In the genomic region with DNA sequence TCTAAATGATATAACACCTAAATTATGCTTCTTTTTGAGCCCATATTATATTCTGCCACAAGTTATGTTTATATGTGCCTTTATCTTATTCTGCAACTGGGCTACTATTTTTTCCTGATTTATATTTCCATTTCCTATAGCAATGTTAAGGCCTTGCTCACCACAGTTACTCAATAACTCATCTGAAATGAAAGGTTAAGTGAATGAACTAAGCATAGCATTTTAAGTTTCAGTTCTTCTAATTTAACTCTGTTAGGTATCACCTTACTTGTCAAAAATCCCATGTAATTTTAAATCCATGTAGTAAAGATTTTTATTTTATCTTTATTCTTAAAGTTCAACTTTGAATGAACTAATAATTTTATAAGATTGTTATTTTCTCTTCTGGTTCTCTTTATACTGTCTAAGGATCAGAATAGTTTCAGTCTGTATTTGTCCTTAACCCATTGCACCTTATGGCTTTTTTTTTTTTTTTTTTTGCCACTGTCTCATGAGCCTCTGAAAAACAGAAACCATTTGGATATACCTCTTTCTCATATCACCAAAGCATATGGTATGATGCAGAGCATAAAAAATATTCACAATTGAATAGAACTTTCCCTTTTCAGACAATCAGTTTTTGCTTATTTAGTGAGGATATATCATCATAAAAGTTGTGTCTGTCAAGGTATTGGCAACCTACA, we compare ENCODE assay signal across 1 cellular context.
TF ChIP-seq lines count a peak whose summit lies in the region.

No MANE protein-coding gene starts in this region.

TF ChIP-seq in GM12878, 131 proteins besides CTCF, POLR2A, EP300 and RAD21 (continued from another document and continues in another):
- TF ChIP-seq, protein P1, sequence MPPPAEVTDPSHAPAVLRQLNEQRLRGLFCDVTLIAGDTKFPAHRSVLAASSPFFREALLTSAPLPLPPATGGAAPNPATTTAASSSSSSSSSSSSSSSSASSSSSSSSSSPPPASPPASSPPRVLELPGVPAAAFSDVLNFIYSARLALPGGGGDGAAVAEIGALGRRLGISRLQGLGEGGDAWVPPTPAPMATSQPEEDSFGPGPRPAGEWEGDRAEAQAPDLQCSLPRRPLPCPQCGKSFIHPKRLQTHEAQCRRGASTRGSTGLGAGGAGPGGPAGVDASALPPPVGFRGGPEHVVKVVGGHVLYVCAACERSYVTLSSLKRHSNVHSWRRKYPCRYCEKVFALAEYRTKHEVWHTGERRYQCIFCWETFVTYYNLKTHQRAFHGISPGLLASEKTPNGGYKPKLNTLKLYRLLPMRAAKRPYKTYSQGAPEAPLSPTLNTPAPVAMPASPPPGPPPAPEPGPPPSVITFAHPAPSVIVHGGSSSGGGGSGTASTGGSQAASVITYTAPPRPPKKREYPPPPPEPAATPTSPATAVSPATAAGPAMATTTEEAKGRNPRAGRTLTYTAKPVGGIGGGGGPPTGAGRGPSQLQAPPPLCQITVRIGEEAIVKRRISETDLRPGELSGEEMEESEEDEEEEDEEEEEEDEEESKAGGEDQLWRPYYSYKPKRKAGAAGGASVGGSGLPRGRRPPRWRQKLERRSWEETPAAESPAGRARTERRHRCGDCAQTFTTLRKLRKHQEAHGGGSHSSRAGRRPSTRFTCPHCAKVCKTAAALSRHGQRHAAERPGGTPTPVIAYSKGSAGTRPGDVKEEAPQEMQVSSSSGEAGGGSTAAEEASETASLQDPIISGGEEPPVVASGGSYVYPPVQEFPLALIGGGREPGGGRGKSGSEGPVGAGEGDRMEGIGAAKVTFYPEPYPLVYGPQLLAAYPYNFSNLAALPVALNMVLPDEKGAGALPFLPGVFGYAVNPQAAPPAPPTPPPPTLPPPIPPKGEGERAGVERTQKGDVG (CRISPR knock-in tag; IDR thresholded peaks at IDR 0.05) = no peak
- TF ChIP-seq JUNB (IDR thresholded peaks at IDR 0.05) = no peak
- TF ChIP-seq TAF1 (IDR thresholded peaks at IDR 0.05; ENCODE audit: borderline replicate concordance, low read depth, low read length) = no peak
- TF ChIP-seq CHD4 (IDR thresholded peaks at IDR 0.05) = no peak
- no peak for TF ChIP-seq GATAD2B (conservative IDR thresholded peaks at IDR 0.05; ENCODE audit: low read depth)
- TF ChIP-seq NBN (IDR thresholded peaks at IDR 0.05) = no peak
- 0 out of 2 replicates have a peak, but pooled peaks have one; percentile 10 for TF ChIP-seq DPF2 (IDR thresholded peaks at IDR 0.05)
- TF ChIP-seq POLR2AphosphoS5 (IDR thresholded peaks at IDR 0.05; ENCODE audit: low read length) = no peak
- TF ChIP-seq RAD51 (IDR thresholded peaks at IDR 0.05) = no peak
- no peak for TF ChIP-seq HCFC1 (IDR thresholded peaks at IDR 0.05; ENCODE audit: low read length)
- peak; percentile 15 to 17; a peak in 2 of 4 replicates for TF ChIP-seq IKZF2 (IDR thresholded peaks at IDR 0.05)
- TF ChIP-seq, protein P2, sequence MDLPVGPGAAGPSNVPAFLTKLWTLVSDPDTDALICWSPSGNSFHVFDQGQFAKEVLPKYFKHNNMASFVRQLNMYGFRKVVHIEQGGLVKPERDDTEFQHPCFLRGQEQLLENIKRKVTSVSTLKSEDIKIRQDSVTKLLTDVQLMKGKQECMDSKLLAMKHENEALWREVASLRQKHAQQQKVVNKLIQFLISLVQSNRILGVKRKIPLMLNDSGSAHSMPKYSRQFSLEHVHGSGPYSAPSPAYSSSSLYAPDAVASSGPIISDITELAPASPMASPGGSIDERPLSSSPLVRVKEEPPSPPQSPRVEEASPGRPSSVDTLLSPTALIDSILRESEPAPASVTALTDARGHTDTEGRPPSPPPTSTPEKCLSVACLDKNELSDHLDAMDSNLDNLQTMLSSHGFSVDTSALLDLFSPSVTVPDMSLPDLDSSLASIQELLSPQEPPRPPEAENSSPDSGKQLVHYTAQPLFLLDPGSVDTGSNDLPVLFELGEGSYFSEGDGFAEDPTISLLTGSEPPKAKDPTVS (IDR thresholded peaks at IDR 0.05; ENCODE audit: low read depth, low read length) = no peak
- TF ChIP-seq PRDM15 (CRISPR knock-in tag; IDR thresholded peaks at IDR 0.05) = no peak
- no peak for TF ChIP-seq CHD2 (IDR thresholded peaks at IDR 0.05; ENCODE audit: borderline replicate concordance, low read depth, low read length)
- TF ChIP-seq PAX5 (IDR thresholded peaks at IDR 0.05; ENCODE audit: borderline replicate concordance, low read depth, low read length) = no peak
- TF ChIP-seq RELB (IDR thresholded peaks at IDR 0.05; ENCODE audit: low read depth) = 0 out of 2 replicates have a peak, but pooled peaks have one; percentile 14
- TF ChIP-seq SREBF1 (IDR thresholded peaks at IDR 0.05; ENCODE audit: low read length) = no peak
- TF ChIP-seq NFXL1 (IDR thresholded peaks at IDR 0.05; ENCODE audit: borderline replicate concordance) = no peak
- TF ChIP-seq ZNF622 (IDR thresholded peaks at IDR 0.05) = no peak
- peak; percentile 39; the same call in 1 of the 2 replicates for TF ChIP-seq NFIC (IDR thresholded peaks at IDR 0.05; ENCODE audit: low read depth, low read length)
- TF ChIP-seq RUNX3 (IDR thresholded peaks at IDR 0.05; ENCODE audit: low read length) = peak; percentile 36; the same call in 1 of the 2 replicates
- TF ChIP-seq CUX1 (IDR thresholded peaks at IDR 0.05; ENCODE audit: insufficient replicate concordance, low read depth, low read length) = no peak
- TF ChIP-seq CREM (IDR thresholded peaks at IDR 0.05; ENCODE audit: low read depth) = no peak
- TF ChIP-seq SREBF2 (IDR thresholded peaks at IDR 0.05; ENCODE audit: low read length) = no peak
- TF ChIP-seq TARDBP (IDR thresholded peaks at IDR 0.05; ENCODE audit: borderline replicate concordance) = no peak
- TF ChIP-seq SRF (IDR thresholded peaks at IDR 0.05; ENCODE audit: low read depth in 2 of 2, low read length in 2 of 2) = no peak
- no peak for TF ChIP-seq TCF12 (IDR thresholded peaks at IDR 0.05; ENCODE audit: low read depth, low read length)
- no peak for TF ChIP-seq ATF2 (IDR thresholded peaks at IDR 0.05; ENCODE audit: low read length)
- no peak for TF ChIP-seq ZNF592 (IDR thresholded peaks at IDR 0.05)
- TF ChIP-seq ZNF24 (IDR thresholded peaks at IDR 0.05) = peak; percentile 50; the same call in 1 of the 2 replicates
- TF ChIP-seq KAT2A (conservative IDR thresholded peaks at IDR 0.05; ENCODE audit: control insufficient read depth, low read depth, low read length) = no peak
- peak; percentile 50; the same call in 1 of the 2 replicates for TF ChIP-seq SPI1 (IDR thresholded peaks at IDR 0.05; ENCODE audit: borderline replicate concordance, insufficient read depth, low read depth, low read length)
- TF ChIP-seq RBBP5 (conservative IDR thresholded peaks at IDR 0.05) = no peak
- TF ChIP-seq CEBPB (IDR thresholded peaks at IDR 0.05; ENCODE audit: borderline replicate concordance in 1 of 2, low read depth in 2 of 2, low read length in 2 of 2) = no peak
- no peak for TF ChIP-seq EZH2 (IDR thresholded peaks at IDR 0.05; ENCODE audit: borderline replicate concordance, control insufficient read depth, low read depth, low read length)
